ENCODE assay signal across 11 cellular contexts in the genomic region with DNA sequence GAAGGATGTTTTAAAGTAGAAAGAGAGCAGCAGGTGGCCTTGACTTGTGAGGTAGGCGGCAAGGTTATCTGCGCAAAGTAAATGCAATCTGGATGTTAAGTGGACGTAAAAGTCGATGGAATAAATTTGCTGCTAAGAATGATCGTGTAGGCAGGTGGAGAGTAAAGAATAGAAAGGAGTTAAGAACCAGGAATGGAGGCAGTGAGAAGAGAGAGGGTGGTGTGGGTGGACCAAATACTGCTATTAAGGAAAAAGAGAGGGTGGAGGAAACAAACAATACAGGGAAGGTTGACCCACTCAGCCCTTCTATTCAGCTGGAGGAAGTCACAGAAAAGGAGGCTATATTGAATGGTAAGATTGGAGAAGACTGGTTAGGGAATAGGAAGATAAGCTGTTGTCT. TPM values are rescaled to one million over a fixed set of nuclear protein-coding genes. Genes with fewer than 3 reads are reported as not detected.
DNase-seq lines count a peak whose midpoint lies in the region; TF ChIP-seq lines count a peak whose summit lies in the region.
"Had no signal": no experiment of that assay in that cellular context is flagged by ENCODE, and none has a peak within 500 bp of the region (broad histone marks: within the 10 kb centered on the region; RNA-seq: fewer than 3 reads in every experiment).

No MANE protein-coding gene starts in this region.

- H3K4me1 ChIP-seq in CD8-positive, alpha-beta memory T cell (ENCODE audit: insufficient read depth, low read length): peaks cover 26% of the 10 kb centered on the region
- H3K4me1 ChIP-seq in HUES64 (ENCODE audit: insufficient read depth, low read length) (peaks cover 33% of the 10 kb centered on the region), sigmoid colon (peaks cover 0 to 24% (median 16%) of the 10 kb centered on the region in 4 donors)

- CTCF ChIA-PET in CD8-positive, alpha-beta memory T cell (lab: Charles Lee): no interaction called here

- no peaks in the 10 kb centered on the region for H3K9me3 ChIP-seq in CD8-positive, alpha-beta memory T cell (ENCODE audit: low read length)
- no peaks in the 10 kb centered on the region for H3K9me3 ChIP-seq in HUES64 (ENCODE audit: insufficient read depth, low read depth, low read length)
- H3K9me3 ChIP-seq in sigmoid colon: no peaks in the 10 kb centered on the region

- no peak for TF ChIP-seq CTCF in endothelial cell (IDR thresholded peaks at IDR 0.05; ENCODE audit: unreplicated experiment)
- TF ChIP-seq CTCF in sigmoid colon (IDR thresholded peaks at IDR 0.05): no peak

- H3K27ac Mint-ChIP-seq in CD8-positive, alpha-beta memory T cell: peak overlapping the region in 7 of 8 donors; percentile 14 to 95 (median 34)
- peak overlapping the region; percentile 50 for H3K27ac Mint-ChIP-seq in endothelial cell (ENCODE audit: unreplicated experiment)

- POLR2A ChIA-PET in CD8-positive, alpha-beta memory T cell (lab: Charles Lee): no interaction called here

- WGBS in HUES64: 83% methylated on average over 5 of the region's 5 CpGs
- 93 to 96% methylated on average over 5 of the region's 5 CpGs for WGBS in sigmoid colon, 2 donors

- H3K36me3 Mint-ChIP-seq in CD8-positive, alpha-beta memory T cell: peaks cover 0 to 6% (median 0%) of the 10 kb centered on the region in 3 donors
- peaks cover 7% of the 10 kb centered on the region for H3K36me3 Mint-ChIP-seq in endothelial cell (ENCODE audit: low read depth, unreplicated experiment)
- H3K36me3 Mint-ChIP-seq: memory B cell had no signal

- peak overlapping the region; percentile 24 to 90 (median 39) for H3K4me3 Mint-ChIP-seq in CD8-positive, alpha-beta memory T cell
- H3K4me3 Mint-ChIP-seq in endothelial cell (ENCODE audit: unreplicated experiment): peak overlapping the region; percentile 29

- H3K27me3 ChIP-seq in CD8-positive, alpha-beta memory T cell (ENCODE audit: insufficient read depth, low read length, poor library complexity, severe bottlenecking): no peaks in the 10 kb centered on the region
- H3K27me3 ChIP-seq in HUES64 (ENCODE audit: insufficient read depth, low read length) (no peaks in the 10 kb centered on the region), sigmoid colon (no peaks in the 10 kb centered on the region)

- intact Hi-C loops in sigmoid colon (cut with DNase I): loop anchor here (5.0 kb wide), 4 partner anchors 76 to 291 kb away; no protein-coding TSS in a partner anchor

- H3K9me3 Mint-ChIP-seq in CD8-positive, alpha-beta memory T cell: no peaks in the 10 kb centered on the region
- no peaks in the 10 kb centered on the region for H3K9me3 Mint-ChIP-seq in endothelial cell (ENCODE audit: unreplicated experiment)
- H3K9me3 Mint-ChIP-seq: memory B cell had no signal

- DNase-seq in CD8-positive, alpha-beta memory T cell: no peak
- DNase-seq in endothelial cell (ENCODE audit: low spot score): no peak
- DNase-seq in sigmoid colon: no peak
- DNase-seq in HT-29 (ENCODE audit: low spot score): no peak
- no peak for DNase-seq in GDM1 (lab: John Stamatoyannopoulos, UW)
- no peak for DNase-seq in HPDE6-E6E7 (ENCODE audit: extremely low spot score)
- DNase-seq: effector CD8-positive, alpha-beta T cell; NCI-H226; RPMI8226 had no signal

- no peak overlapping the region for H3K9ac ChIP-seq in HUES64 (ENCODE audit: low read depth, low read length)

- no peaks in the 10 kb centered on the region for H3K36me3 ChIP-seq in CD8-positive, alpha-beta memory T cell (ENCODE audit: insufficient read depth, low read length)
- H3K36me3 ChIP-seq in HUES64 (ENCODE audit: insufficient read depth, low read length) (no peaks in the 10 kb centered on the region), sigmoid colon (no peaks in the 10 kb centered on the region)

- H3K4me3 ChIP-seq in CD8-positive, alpha-beta memory T cell (ENCODE audit: low read length): no peak overlapping the region
- peak overlapping the region; percentile 81; the same call in 1 of the 2 replicates for H3K4me3 ChIP-seq in HUES64 (ENCODE audit: low read length)
- H3K4me3 ChIP-seq in sigmoid colon: no peak overlapping the region

- H3K4me1 Mint-ChIP-seq in CD8-positive, alpha-beta memory T cell: peaks cover 31 to 43% (median 38%) of the 10 kb centered on the region in 3 donors
- H3K4me1 Mint-ChIP-seq in endothelial cell (ENCODE audit: unreplicated experiment): peaks cover 35% of the 10 kb centered on the region

- no peak for TF ChIP-seq EP300 in sigmoid colon (IDR thresholded peaks at IDR 0.05)

- TF ChIP-seq POLR2A in sigmoid colon (IDR thresholded peaks at IDR 0.05): no peak

- no peaks in the 10 kb centered on the region for H3K27me3 Mint-ChIP-seq in CD8-positive, alpha-beta memory T cell
- peaks cover 16% of the 10 kb centered on the region for H3K27me3 Mint-ChIP-seq in endothelial cell (ENCODE audit: unreplicated experiment)
- H3K27me3 Mint-ChIP-seq: memory B cell had no signal

- H3K27ac ChIP-seq in CD8-positive, alpha-beta memory T cell (ENCODE audit: low read depth, low read length): peak overlapping the region; percentile 80
- H3K27ac ChIP-seq in HUES64 (ENCODE audit: low read depth, low read length) (no peak overlapping the region), sigmoid colon (peak overlapping the region; percentile 96 to 98 (median 96))

RNA-seq across cellular contexts. Expression of gene CUL1, which starts 1.9 kb away (rescaled TPM):
- 10 to 100 TPM; 92.2 to 93.4 TPM for total RNA-seq in CD8-positive, alpha-beta memory T cell
- polyA plus RNA-seq in CD8-positive, alpha-beta memory T cell: 58.3 TPM
- 70.2 TPM for polyA plus RNA-seq in HUES64 (2013, experiment 1 of 2)
- 64.3 TPM for polyA plus RNA-seq in HUES64 (2013, experiment 2 of 2)
- 54.5 TPM for total RNA-seq in endothelial cell (ENCODE audit: unreplicated experiment)
- 10 to 100 TPM; 53.9 to 72.8 (median 65.3) TPM for total RNA-seq in sigmoid colon
- polyA plus RNA-seq in sigmoid colon: 10 to 100 TPM; 24.0 to 28.7 (median 27.7) TPM
- 44.2 and 46.7 TPM in 2 replicates for total RNA-seq in HT-29 (2014; rRNA removed; shearing (Covaris generic))
